ENCODE assay signal across 9 cellular contexts in the genomic region with DNA sequence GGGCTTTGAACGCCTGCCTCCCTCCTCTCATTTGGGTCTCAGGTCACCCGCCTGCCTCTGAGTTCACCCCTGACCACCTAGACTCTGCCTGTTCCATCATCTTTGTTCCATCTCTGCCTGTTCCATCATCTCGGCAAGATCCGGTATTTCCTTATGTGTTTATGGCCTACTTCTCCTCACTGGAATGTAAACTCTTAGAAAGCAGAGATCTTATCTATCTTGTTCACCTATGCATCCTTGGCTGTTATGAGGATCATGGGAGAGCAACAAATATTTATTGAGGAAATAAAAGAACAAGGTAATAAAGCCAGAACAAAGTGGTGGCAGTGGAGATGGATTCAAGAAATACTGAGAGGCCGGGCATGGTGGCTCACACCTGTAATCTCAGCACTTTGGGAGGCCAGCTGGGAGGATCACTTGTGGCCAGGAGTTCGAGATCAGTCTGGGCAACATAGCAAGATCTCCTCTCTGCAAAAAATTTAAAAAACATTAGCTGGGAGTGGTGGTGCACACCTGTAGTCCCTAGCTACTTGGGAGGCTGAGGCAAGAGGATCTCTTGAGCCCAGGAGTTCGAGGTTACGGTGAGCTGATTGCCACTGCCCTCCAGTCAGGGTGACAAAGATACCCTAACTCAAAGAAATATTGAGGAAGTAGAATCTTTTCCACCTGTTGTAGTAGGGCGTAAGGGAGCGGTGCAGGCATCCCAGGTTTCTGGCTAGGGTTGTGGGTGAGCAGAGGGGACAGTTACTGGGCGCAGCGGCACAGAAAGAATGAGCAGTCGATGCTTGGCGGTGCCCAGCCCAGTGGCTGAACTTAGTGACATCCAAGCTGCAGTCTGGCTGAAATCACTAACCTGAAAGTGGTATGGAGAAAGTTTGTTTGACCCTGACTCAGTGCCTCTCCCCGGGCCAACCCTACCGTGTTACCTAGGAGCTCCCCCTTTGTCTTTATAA. TPM values are rescaled to one million over a fixed set of nuclear protein-coding genes. Genes with fewer than 3 reads are reported as not detected.
DNase-seq lines count a peak whose midpoint lies in the region; ATAC-seq and TF ChIP-seq lines count a peak whose summit lies in the region.
"Had no signal": no experiment of that assay in that cellular context is flagged by ENCODE, and none has a peak within 500 bp of the region (broad histone marks: within the 10 kb centered on the region; RNA-seq: fewer than 3 reads in every experiment).

No MANE protein-coding gene starts in this region.

- peak overlapping the region; percentile 79 for H3K27ac Mint-ChIP-seq in Calu3 (ENCODE audit: unreplicated experiment)

- H3K27me3 Mint-ChIP-seq in Calu3 (ENCODE audit: unreplicated experiment), result no peaks in the 10 kb centered on the region

- 92% methylated on average over 16 of the region's 16 CpGs for WGBS in esophagus muscularis mucosa
- WGBS in prostate gland, result 83% methylated on average over 16 of the region's 16 CpGs

- no peak overlapping the region for H3K4me3 Mint-ChIP-seq in Calu3 (ENCODE audit: low read depth, unreplicated experiment)

- no TSS peak for BruUV-seq in Calu3 (replicated peaks; lab: Mats Ljungman, UMichigan)

- H3K27me3 ChIP-seq in Peyer's patch, result no peaks in the 10 kb centered on the region
- H3K27me3 ChIP-seq in esophagus muscularis mucosa, result no peaks in the 10 kb centered on the region
- H3K27me3 ChIP-seq in prostate gland (replicated peaks; ENCODE audit: insufficient read depth), result no peaks in the 10 kb centered on the region

- no peaks in the 10 kb centered on the region for H3K9me3 ChIP-seq in Peyer's patch
- H3K9me3 ChIP-seq in esophagus muscularis mucosa, result no peaks in the 10 kb centered on the region
- H3K9me3 ChIP-seq in prostate gland, result no peaks in the 10 kb centered on the region

- TF ChIP-seq CTCF in Calu3 (IDR thresholded peaks at IDR 0.05; ENCODE audit: unreplicated experiment) (no peak), Peyer's patch (IDR thresholded peaks at IDR 0.05) (no peak), esophagus muscularis mucosa (IDR thresholded peaks at IDR 0.05) (no peak), prostate gland (IDR thresholded peaks at IDR 0.05) (no peak)

- intact Hi-C loops in Calu3 (cut with micrococcal nuclease; ENCODE audit: unreplicated experiment) (loop anchor here (10.0 kb wide), 1 partner anchor 53 kb away; no protein-coding TSS in a partner anchor), esophagus muscularis mucosa (cut with DNase I) (loop anchor here (5.0 kb wide), 1 partner anchor 50 kb away; no protein-coding TSS in a partner anchor), prostate gland (cut with DNase I) (no loop called here)

- H3K36me3 ChIP-seq in Peyer's patch (peaks cover 0 to 6% (median 0%) of the 10 kb centered on the region in 3 donors), esophagus muscularis mucosa (peaks cover 0 to 8% (median 2%) of the 10 kb centered on the region in 4 donors), prostate gland (no peaks in the 10 kb centered on the region)

- peak overlapping the region; percentile 96 to 99 (median 98) for H3K27ac ChIP-seq in Peyer's patch
- peak overlapping the region; percentile 95 to 100 (median 99) for H3K27ac ChIP-seq in esophagus muscularis mucosa (replicated peaks in 1 of 4)
- peak overlapping the region; percentile 93 to 98 for H3K27ac ChIP-seq in prostate gland

- no peak for ATAC-seq in GM19467 (IDR thresholded peaks at IDR 0.05; ENCODE audit: unreplicated experiment)
- no peak for ATAC-seq in GM18907 (IDR thresholded peaks at IDR 0.05; ENCODE audit: unreplicated experiment)

- TF ChIP-seq EP300 in esophagus muscularis mucosa (IDR thresholded peaks at IDR 0.05), result no peak

- peaks cover 45% of the 10 kb centered on the region for H3K36me3 Mint-ChIP-seq in Calu3 (ENCODE audit: insufficient read depth, unreplicated experiment)

- no peaks in the 10 kb centered on the region for H3K9me3 Mint-ChIP-seq in Calu3 (ENCODE audit: low read depth, unreplicated experiment)

- DNase-seq in Calu3, result no peak
- no peak for DNase-seq in Peyer's patch
- no peak for DNase-seq in esophagus muscularis mucosa (ENCODE audit: extremely low spot score)
- peak; percentile 33 for DNase-seq in prostate gland (ENCODE audit: low spot score)
- DNase-seq in T-helper 9 cell, result no peak
- DNase-seq in NAMALWA (ENCODE audit: low spot score), result no peak
- DNase-seq: NCI-H774 had no signal

- H3K4me1 Mint-ChIP-seq in Calu3 (ENCODE audit: low read depth, unreplicated experiment), result peaks cover 29% of the 10 kb centered on the region

- no peak overlapping the region for H3K4me3 ChIP-seq in Peyer's patch
- H3K4me3 ChIP-seq in esophagus muscularis mucosa, result peak overlapping the region in 2 of 4 donors; percentile 95 to 98
- H3K4me3 ChIP-seq in prostate gland, result no peak overlapping the region

- H3K4me1 ChIP-seq in Peyer's patch, result peaks cover 9 to 52% (median 29%) of the 10 kb centered on the region in 4 donors
- H3K4me1 ChIP-seq in esophagus muscularis mucosa, result peaks cover 54 to 60% (median 58%) of the 10 kb centered on the region in 4 donors
- peaks cover 11% of the 10 kb centered on the region for H3K4me1 ChIP-seq in prostate gland (replicated peaks)

- CTCF ChIA-PET in Calu3 (lab: Charles Lee), result interaction anchor here (0.5 kb wide), 1 partner anchor 34 kb away, joined by 6 read pairs; no protein-coding TSS in a partner anchor

- TF ChIP-seq POLR2A in Peyer's patch (IDR thresholded peaks at IDR 0.05) (no peak), esophagus muscularis mucosa (IDR thresholded peaks at IDR 0.05; ENCODE audit: low read depth) (no peak), prostate gland (IDR thresholded peaks at IDR 0.05) (no peak)

RNA-seq across cellular contexts. Expression of a gene that starts 1.7 kb away (rescaled TPM):
- total RNA-seq in Calu3 (2022), result 124 and 128 TPM in 2 replicates
- 100 to 1,000 TPM; 125 to 361 (median 270) TPM for total RNA-seq in Peyer's patch
- 100 to 1,000 TPM; 285 to 343 (median 312) TPM for total RNA-seq in esophagus muscularis mucosa
- total RNA-seq in prostate gland, result 100 to 1,000 TPM; 168 to 287 TPM
